ENCODE assay signal across 1 cellular context in genomic region chr1:225776294-225776693, GRCh38.
TF ChIP-seq lines count a peak whose summit lies in the region.

No MANE protein-coding gene starts in this region.

TF ChIP-seq in HepG2, 621 proteins besides CTCF, POLR2A, EP300 and RAD21:
- TF ChIP-seq ARNT2 (CRISPR knock-in tag; IDR thresholded peaks at IDR 0.05; ENCODE audit: low read depth) (no peak), ZNF484 (CRISPR knock-in tag; IDR thresholded peaks at IDR 0.05; ENCODE audit: borderline replicate concordance, low read depth) (no peak), ZNF263 (CRISPR knock-in tag; IDR thresholded peaks at IDR 0.05) (no peak), TCF7 (IDR thresholded peaks at IDR 0.05; ENCODE audit: low read depth) (no peak), PLSCR1 (CRISPR knock-in tag; IDR thresholded peaks at IDR 0.05; ENCODE audit: borderline replicate concordance) (no peak), CEBPB (IDR thresholded peaks at IDR 0.05; ENCODE audit: borderline replicate concordance, low read depth, low read length) (no peak), ZNF674 (CRISPR knock-in tag; IDR thresholded peaks at IDR 0.05; ENCODE audit: low read depth) (no peak)
TF ChIP-seq in HepG2: peak in this region for 0.
